ENCODE assay signal across 1 cellular context in the genomic region with DNA sequence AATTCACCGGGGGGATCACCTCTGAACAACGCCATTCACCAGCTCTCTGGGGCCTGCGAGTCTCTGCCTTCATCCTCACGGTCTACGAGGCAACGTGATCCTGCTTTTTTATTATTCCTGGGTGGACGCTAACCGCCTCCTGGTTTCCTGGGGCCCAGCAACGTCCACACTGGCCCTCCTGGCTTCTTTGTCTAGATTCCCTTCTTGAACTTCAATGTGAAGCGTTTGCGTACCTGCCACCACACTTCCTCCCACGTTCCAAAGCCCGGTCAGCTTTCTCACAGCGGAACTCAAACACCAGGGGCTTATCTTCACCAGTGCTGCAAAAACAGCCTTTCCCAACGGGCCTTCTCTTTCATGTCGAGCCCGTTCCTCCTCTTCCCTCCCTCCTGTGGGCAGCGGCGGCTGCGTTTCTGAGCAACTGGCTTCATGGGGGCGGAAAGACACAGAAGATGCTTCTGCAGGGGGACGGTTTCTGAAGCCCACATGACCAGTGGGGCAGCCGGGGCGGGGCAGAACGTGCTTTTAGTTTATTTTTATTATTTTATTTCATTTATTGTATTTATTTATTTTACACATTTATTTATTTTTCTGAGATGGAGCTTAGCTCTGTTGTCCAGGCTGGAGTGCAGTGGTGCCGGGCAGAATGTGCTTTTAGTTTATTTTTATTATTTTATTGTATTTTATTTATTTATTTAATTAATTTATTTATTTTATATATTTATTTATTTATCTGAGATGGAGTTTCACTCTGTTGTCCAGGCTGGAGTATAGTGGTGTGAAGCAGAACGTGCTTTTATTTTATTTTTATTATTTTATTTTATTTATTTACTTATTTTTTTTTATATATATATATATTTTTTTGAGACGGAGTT.
TF ChIP-seq lines count a peak whose summit lies in the region.

No MANE protein-coding gene starts in this region.

TF ChIP-seq in H1, 55 proteins besides CTCF, POLR2A, EP300 and RAD21:
- TF ChIP-seq CHD1 (IDR thresholded peaks at IDR 0.05; ENCODE audit: low read depth, low read length) (no peak), BRCA1 (IDR thresholded peaks at IDR 0.05; ENCODE audit: low read depth, low read length) (no peak), TCF12 (IDR thresholded peaks at IDR 0.05; ENCODE audit: low read depth, low read length) (no peak), HDAC2 (IDR thresholded peaks at IDR 0.05; ENCODE audit: borderline replicate concordance in 1 of 2, low read depth in 2 of 2, low read length in 2 of 2) (no peak), TBP (IDR thresholded peaks at IDR 0.05; ENCODE audit: low read depth, low read length) (no peak), HDAC6 (IDR thresholded peaks at IDR 0.05; ENCODE audit: low read depth, low read length) (no peak), CHD2 (IDR thresholded peaks at IDR 0.05; ENCODE audit: low read length) (no peak), SIRT6 (IDR thresholded peaks at IDR 0.05; ENCODE audit: low read length) (no peak), EGR1 (IDR thresholded peaks at IDR 0.05; ENCODE audit: borderline replicate concordance, low read depth, low read length) (no peak), FOSL1 (IDR thresholded peaks at IDR 0.05; ENCODE audit: insufficient read depth, low read depth, low read length) (no peak), SP4 (IDR thresholded peaks at IDR 0.05; ENCODE audit: low read length) (no peak), GABPA (IDR thresholded peaks at IDR 0.05; ENCODE audit: borderline replicate concordance, insufficient read depth, low read length) (no peak), TAF1 (IDR thresholded peaks at IDR 0.05; ENCODE audit: low read depth, low read length) (no peak), GTF2F1 (IDR thresholded peaks at IDR 0.05; ENCODE audit: borderline replicate concordance, low read depth, low read length) (no peak)
- TF ChIP-seq, protein P1, sequence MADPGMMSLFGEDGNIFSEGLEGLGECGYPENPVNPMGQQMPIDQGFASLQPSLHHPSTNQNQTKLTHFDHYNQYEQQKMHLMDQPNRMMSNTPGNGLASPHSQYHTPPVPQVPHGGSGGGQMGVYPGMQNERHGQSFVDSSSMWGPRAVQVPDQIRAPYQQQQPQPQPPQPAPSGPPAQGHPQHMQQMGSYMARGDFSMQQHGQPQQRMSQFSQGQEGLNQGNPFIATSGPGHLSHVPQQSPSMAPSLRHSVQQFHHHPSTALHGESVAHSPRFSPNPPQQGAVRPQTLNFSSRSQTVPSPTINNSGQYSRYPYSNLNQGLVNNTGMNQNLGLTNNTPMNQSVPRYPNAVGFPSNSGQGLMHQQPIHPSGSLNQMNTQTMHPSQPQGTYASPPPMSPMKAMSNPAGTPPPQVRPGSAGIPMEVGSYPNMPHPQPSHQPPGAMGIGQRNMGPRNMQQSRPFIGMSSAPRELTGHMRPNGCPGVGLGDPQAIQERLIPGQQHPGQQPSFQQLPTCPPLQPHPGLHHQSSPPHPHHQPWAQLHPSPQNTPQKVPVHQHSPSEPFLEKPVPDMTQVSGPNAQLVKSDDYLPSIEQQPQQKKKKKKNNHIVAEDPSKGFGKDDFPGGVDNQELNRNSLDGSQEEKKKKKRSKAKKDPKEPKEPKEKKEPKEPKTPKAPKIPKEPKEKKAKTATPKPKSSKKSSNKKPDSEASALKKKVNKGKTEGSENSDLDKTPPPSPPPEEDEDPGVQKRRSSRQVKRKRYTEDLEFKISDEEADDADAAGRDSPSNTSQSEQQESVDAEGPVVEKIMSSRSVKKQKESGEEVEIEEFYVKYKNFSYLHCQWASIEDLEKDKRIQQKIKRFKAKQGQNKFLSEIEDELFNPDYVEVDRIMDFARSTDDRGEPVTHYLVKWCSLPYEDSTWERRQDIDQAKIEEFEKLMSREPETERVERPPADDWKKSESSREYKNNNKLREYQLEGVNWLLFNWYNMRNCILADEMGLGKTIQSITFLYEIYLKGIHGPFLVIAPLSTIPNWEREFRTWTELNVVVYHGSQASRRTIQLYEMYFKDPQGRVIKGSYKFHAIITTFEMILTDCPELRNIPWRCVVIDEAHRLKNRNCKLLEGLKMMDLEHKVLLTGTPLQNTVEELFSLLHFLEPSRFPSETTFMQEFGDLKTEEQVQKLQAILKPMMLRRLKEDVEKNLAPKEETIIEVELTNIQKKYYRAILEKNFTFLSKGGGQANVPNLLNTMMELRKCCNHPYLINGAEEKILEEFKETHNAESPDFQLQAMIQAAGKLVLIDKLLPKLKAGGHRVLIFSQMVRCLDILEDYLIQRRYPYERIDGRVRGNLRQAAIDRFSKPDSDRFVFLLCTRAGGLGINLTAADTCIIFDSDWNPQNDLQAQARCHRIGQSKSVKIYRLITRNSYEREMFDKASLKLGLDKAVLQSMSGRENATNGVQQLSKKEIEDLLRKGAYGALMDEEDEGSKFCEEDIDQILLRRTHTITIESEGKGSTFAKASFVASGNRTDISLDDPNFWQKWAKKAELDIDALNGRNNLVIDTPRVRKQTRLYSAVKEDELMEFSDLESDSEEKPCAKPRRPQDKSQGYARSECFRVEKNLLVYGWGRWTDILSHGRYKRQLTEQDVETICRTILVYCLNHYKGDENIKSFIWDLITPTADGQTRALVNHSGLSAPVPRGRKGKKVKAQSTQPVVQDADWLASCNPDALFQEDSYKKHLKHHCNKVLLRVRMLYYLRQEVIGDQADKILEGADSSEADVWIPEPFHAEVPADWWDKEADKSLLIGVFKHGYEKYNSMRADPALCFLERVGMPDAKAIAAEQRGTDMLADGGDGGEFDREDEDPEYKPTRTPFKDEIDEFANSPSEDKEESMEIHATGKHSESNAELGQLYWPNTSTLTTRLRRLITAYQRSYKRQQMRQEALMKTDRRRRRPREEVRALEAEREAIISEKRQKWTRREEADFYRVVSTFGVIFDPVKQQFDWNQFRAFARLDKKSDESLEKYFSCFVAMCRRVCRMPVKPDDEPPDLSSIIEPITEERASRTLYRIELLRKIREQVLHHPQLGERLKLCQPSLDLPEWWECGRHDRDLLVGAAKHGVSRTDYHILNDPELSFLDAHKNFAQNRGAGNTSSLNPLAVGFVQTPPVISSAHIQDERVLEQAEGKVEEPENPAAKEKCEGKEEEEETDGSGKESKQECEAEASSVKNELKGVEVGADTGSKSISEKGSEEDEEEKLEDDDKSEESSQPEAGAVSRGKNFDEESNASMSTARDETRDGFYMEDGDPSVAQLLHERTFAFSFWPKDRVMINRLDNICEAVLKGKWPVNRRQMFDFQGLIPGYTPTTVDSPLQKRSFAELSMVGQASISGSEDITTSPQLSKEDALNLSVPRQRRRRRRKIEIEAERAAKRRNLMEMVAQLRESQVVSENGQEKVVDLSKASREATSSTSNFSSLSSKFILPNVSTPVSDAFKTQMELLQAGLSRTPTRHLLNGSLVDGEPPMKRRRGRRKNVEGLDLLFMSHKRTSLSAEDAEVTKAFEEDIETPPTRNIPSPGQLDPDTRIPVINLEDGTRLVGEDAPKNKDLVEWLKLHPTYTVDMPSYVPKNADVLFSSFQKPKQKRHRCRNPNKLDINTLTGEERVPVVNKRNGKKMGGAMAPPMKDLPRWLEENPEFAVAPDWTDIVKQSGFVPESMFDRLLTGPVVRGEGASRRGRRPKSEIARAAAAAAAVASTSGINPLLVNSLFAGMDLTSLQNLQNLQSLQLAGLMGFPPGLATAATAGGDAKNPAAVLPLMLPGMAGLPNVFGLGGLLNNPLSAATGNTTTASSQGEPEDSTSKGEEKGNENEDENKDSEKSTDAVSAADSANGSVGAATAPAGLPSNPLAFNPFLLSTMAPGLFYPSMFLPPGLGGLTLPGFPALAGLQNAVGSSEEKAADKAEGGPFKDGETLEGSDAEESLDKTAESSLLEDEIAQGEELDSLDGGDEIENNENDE (IDR thresholded peaks at IDR 0.05; ENCODE audit: insufficient replicate concordance, low read length) = no peak
